ENCODE assay signal across 1 cellular context in genomic region chr16:67207116-67207856, GRCh38.
TF ChIP-seq lines count a peak whose summit lies in the region.

No MANE protein-coding gene starts in this region.

TF ChIP-seq in GM12878, 131 proteins besides CTCF, POLR2A, EP300 and RAD21:
- TF ChIP-seq ZSCAN29 (IDR thresholded peaks at IDR 0.05) (no peak), SMAD5 (IDR thresholded peaks at IDR 0.05; ENCODE audit: low read depth) (no peak), JUNB (IDR thresholded peaks at IDR 0.05) (no peak), MYC (IDR thresholded peaks at IDR 0.05; ENCODE audit: insufficient read depth, insufficient read length, insufficient replicate concordance, low read length, severe bottlenecking) (no peak)
